1 cellular context compared by ENCODE assay signal in genomic region chr3:196631655-196632032, GRCh38.
TF ChIP-seq lines count a peak whose summit lies in the region.

No MANE protein-coding gene starts in this region.

TF ChIP-seq in HEK293, 187 proteins besides CTCF, POLR2A, EP300 and RAD21 (continued from another document):
- TF ChIP-seq KLF17 (tag by site-specific recombination; IDR thresholded peaks at IDR 0.05) (no peak), GFI1B (tag by site-specific recombination; IDR thresholded peaks at IDR 0.05) (no peak), ZNF426 (tag by site-specific recombination; IDR thresholded peaks at IDR 0.05) (no peak), ZNF223 (tag by site-specific recombination; IDR thresholded peaks at IDR 0.05) (no peak), ZNF621 (tag by site-specific recombination; IDR thresholded peaks at IDR 0.05) (no peak), ZNF629 (tag by site-specific recombination; IDR thresholded peaks at IDR 0.05) (no peak), ZNF433 (tag by site-specific recombination; IDR thresholded peaks at IDR 0.05; ENCODE audit: low read depth) (no peak)
TF ChIP-seq in HEK293: peak in this region for 0.
